ENCODE assay signal across 15 cellular contexts in the genomic region with DNA sequence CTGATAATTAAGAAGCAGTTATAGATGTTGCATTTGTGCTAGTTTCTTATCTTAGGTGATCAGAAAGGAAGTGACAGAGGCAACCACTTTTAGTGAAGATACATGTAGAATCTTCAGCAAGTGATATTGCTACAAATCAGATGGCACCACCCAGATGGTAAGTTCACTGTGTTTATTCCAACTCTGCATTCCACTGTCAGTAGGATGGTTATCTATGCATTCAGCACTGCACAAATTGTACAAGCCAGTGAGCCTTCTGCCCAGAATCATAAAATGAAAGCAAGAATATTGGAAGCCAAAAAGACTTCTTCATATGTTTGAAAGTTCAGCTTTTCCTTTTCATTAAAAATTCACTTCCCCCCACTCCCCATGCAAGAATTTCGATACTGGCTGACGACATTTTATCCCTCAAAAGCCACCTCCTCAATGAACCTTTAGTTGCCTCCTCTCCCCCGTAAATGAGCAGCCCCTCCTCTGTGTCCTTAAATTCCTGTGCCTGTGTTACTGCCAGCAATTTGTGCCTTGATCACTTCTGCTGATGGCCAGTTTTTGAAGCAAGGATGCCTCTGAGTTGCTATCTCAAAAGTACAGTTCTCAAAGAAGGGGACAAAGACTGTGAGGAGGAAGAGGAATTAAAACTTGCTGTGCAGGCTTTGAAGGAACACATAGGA.
DNase-seq lines count a peak whose midpoint lies in the region; ATAC-seq, FAIRE-seq and TF ChIP-seq lines count a peak whose summit lies in the region.
"Had no signal": no experiment of that assay in that cellular context is flagged by ENCODE, and none has a peak within 500 bp of the region (broad histone marks: within the 10 kb centered on the region; RNA-seq: fewer than 3 reads in every experiment).

No MANE protein-coding gene starts in this region.

- WGBS in hepatocyte (ENCODE audit: low lambda C conversion rate, missing lambda C conversion rate), result 71% methylated on average over 3 of the region's 3 CpGs
- 6 to 12% (median 9%) methylated on average over 3 of the region's 3 CpGs for WGBS in ovary, 3 donors

- H3K4me1 ChIP-seq in astrocyte (ENCODE audit: insufficient read depth, low read length) (no peaks in the 10 kb centered on the region), hepatocyte (ENCODE audit: insufficient read depth) (no peaks in the 10 kb centered on the region), ovary (ENCODE audit: insufficient read depth) (peaks cover 2% of the 10 kb centered on the region)

- no peak for TF ChIP-seq EP300 in ovary (IDR thresholded peaks at IDR 0.05)

- no peak overlapping the region for H2AFZ ChIP-seq in astrocyte (ENCODE audit: low read depth, low read length)
- no peak overlapping the region for H2AFZ ChIP-seq in hepatocyte

- no peaks in the 10 kb centered on the region for H3K9me2 ChIP-seq in hepatocyte (replicated peaks; ENCODE audit: insufficient read depth)

- H3K9me3 Mint-ChIP-seq in astrocyte (ENCODE audit: unreplicated experiment), result peaks cover 3% of the 10 kb centered on the region
- peaks cover 2 to 7% of the 10 kb centered on the region in 2 donors for H3K9me3 Mint-ChIP-seq in stimulated activated naive B cell treated with anti-CD40 and anti-IgM and Interleukin-4, amounts not matched to agents 10 μg/mL and 1 μg/mL and 100 μg/mL, for 72 hours

- no peak for DNase-seq in HTR-8/SVneo (ENCODE audit: insufficient read length, low spot score)
- no peak for DNase-seq in astrocyte (ENCODE audit: low read depth)
- DNase-seq in hepatocyte (ENCODE audit: low spot score), result no peak
- DNase-seq in stimulated activated naive B cell treated with anti-CD40 and anti-IgM and Interleukin-4, amounts not matched to agents 10 μg/mL and 1 μg/mL and 100 μg/mL, for 72 hours, result no peak
- DNase-seq in ecto neural progenitor cell (ENCODE audit: low spot score), result no peak
- no peak for DNase-seq in ovary
- DNase-seq: activated CD8-positive, alpha-beta memory T cell treated with anti-CD3 and anti-CD28 coated beads, Interleukin-2, amount 50 U/mL, for 4 hours; GDM1; NCI-H226; pancreas had no signal

- H3K4me3 ChIP-seq in astrocyte (ENCODE audit: insufficient read depth, low read depth, low read length) (no peak overlapping the region), hepatocyte (no peak overlapping the region), ovary (no peak overlapping the region)
- H3K4me3 ChIP-seq: pancreas had no signal

- peaks cover 22% of the 10 kb centered on the region for H3K4me1 Mint-ChIP-seq in astrocyte (ENCODE audit: low read depth, unreplicated experiment)
- H3K4me1 Mint-ChIP-seq in stimulated activated naive B cell treated with anti-CD40 and anti-IgM and Interleukin-4, amounts not matched to agents 10 μg/mL and 1 μg/mL and 100 μg/mL, for 72 hours, result peaks cover 18 to 32% of the 10 kb centered on the region in 2 donors

- peaks cover 6% of the 10 kb centered on the region for H3K36me3 Mint-ChIP-seq in astrocyte (ENCODE audit: low read depth, unreplicated experiment)
- H3K36me3 Mint-ChIP-seq in stimulated activated naive B cell treated with anti-CD40 and anti-IgM and Interleukin-4, amounts not matched to agents 10 μg/mL and 1 μg/mL and 100 μg/mL, for 72 hours, result peaks cover 7 to 17% of the 10 kb centered on the region in 2 donors

- H3K9me3 ChIP-seq in astrocyte (ENCODE audit: insufficient read depth, low read depth, low read length), result no peaks in the 10 kb centered on the region
- H3K9me3 ChIP-seq in hepatocyte (ENCODE audit: low read depth), result no peaks in the 10 kb centered on the region
- no peaks in the 10 kb centered on the region for H3K9me3 ChIP-seq in ovary
- H3K9me3 ChIP-seq: pancreas had no signal

- intact Hi-C loops in ovary (cut with DNase I), result no loop called here

- TF ChIP-seq POLR2A in ovary (IDR thresholded peaks at IDR 0.05), result no peak

- H3K9ac ChIP-seq in astrocyte (ENCODE audit: low read length), result no peak overlapping the region

- no peak overlapping the region for H3K27ac ChIP-seq in astrocyte (ENCODE audit: low read depth, low read length)
- H3K27ac ChIP-seq in hepatocyte, result peak overlapping the region; percentile 45
- no peak overlapping the region for H3K27ac ChIP-seq in ovary
- H3K27ac ChIP-seq: pancreas had no signal

- no peak for TF ChIP-seq CTCF in astrocyte (IDR thresholded peaks at IDR 0.05; ENCODE audit: insufficient read depth, low read depth, low read length)
- TF ChIP-seq CTCF in hepatocyte (IDR thresholded peaks at IDR 0.05; ENCODE audit: poor library complexity), result no peak
- no peak for TF ChIP-seq CTCF in ovary (IDR thresholded peaks at IDR 0.05)

- H3K4me2 ChIP-seq in astrocyte (ENCODE audit: low read length) (peak overlapping the region; percentile 23), hepatocyte (peak overlapping the region; percentile 56)

- H3K36me3 ChIP-seq in astrocyte (ENCODE audit: insufficient read depth, low read length), result no peaks in the 10 kb centered on the region
- no peaks in the 10 kb centered on the region for H3K36me3 ChIP-seq in hepatocyte (replicated peaks; ENCODE audit: insufficient read depth, low read depth)
- no peaks in the 10 kb centered on the region for H3K36me3 ChIP-seq in ovary
- H3K36me3 ChIP-seq: pancreas had no signal

- no peaks in the 10 kb centered on the region for H3K27me3 ChIP-seq in astrocyte (ENCODE audit: insufficient read depth, low read length)
- no peaks in the 10 kb centered on the region for H3K27me3 ChIP-seq in hepatocyte
- no peaks in the 10 kb centered on the region for H3K27me3 ChIP-seq in ovary
- H3K27me3 ChIP-seq: pancreas had no signal

- H3K79me2 ChIP-seq in astrocyte (ENCODE audit: insufficient read depth, low read length) (peaks cover 100% of the 10 kb centered on the region), hepatocyte (peaks cover 99% of the 10 kb centered on the region)

- H4K20me1 ChIP-seq in astrocyte (ENCODE audit: insufficient read depth, low read length) (peaks cover 94% of the 10 kb centered on the region), hepatocyte (ENCODE audit: insufficient read depth, poor library complexity, severe bottlenecking) (peaks cover 24% of the 10 kb centered on the region)

- no peaks in the 10 kb centered on the region for H3K27me3 Mint-ChIP-seq in astrocyte (ENCODE audit: low read depth, unreplicated experiment)
- no peaks in the 10 kb centered on the region for H3K27me3 Mint-ChIP-seq in stimulated activated naive B cell treated with anti-CD40 and anti-IgM and Interleukin-4, amounts not matched to agents 10 μg/mL and 1 μg/mL and 100 μg/mL, for 72 hours
- H3K27me3 Mint-ChIP-seq: IgD-negative memory B cell had no signal

- H3K4me3 Mint-ChIP-seq in astrocyte (ENCODE audit: unreplicated experiment), result no peak overlapping the region
- H3K4me3 Mint-ChIP-seq in stimulated activated naive B cell treated with anti-CD40 and anti-IgM and Interleukin-4, amounts not matched to agents 10 μg/mL and 1 μg/mL and 100 μg/mL, for 72 hours, result no peak overlapping the region

- H3K27ac Mint-ChIP-seq in astrocyte (ENCODE audit: unreplicated experiment), result no peak overlapping the region
- peak overlapping the region; percentile 53 for H3K27ac Mint-ChIP-seq in stimulated activated naive B cell treated with anti-CD40 and anti-IgM and Interleukin-4, amounts not matched to agents 10 μg/mL and 1 μg/mL and 100 μg/mL, for 72 hours
- H3K27ac Mint-ChIP-seq: activated naive CD4-positive, alpha-beta T cell treated with anti-CD3 and anti-CD28 coated beads, Interleukin-2, amount 50 U/mL, for 72 hours had no signal

- ATAC-seq in stimulated activated naive B cell treated with anti-CD40 and anti-IgM and Interleukin-4, amounts not matched to agents 10 μg/mL and 1 μg/mL and 100 μg/mL, for 72 hours (replicated peaks), result no peak
- ATAC-seq in GM18867 (IDR thresholded peaks at IDR 0.05; ENCODE audit: unreplicated experiment), result no peak
- ATAC-seq: activated naive CD4-positive, alpha-beta T cell treated with anti-CD3 and anti-CD28 coated beads, Interleukin-2, amount 50 U/mL, for 72 hours had no signal

- FAIRE-seq in HTR-8/SVneo (lab: Jason Lieb, UNC) (peak; percentile 80), astrocyte (lab: Jason Lieb, UNC) (peak; percentile 93)
- FAIRE-seq: colon, GM19239, pancreas had no signal
